1 cellular context compared by ENCODE assay signal in genomic region chr1:148334339-148335130, GRCh38.
TF ChIP-seq lines count a peak whose summit lies in the region.

No MANE protein-coding gene starts in this region.

TF ChIP-seq in WTC11, 78 proteins besides CTCF, POLR2A, EP300 and RAD21 (continued from another document and continues in another):
- TF ChIP-seq MLX (CRISPR knock-in tag; IDR thresholded peaks at IDR 0.05) (0 out of 2 replicates have a peak, but pooled peaks have one; percentile 28), ERG (CRISPR knock-in tag; IDR thresholded peaks at IDR 0.05) (peak; percentile 98), ZNF671 (CRISPR knock-in tag; IDR thresholded peaks at IDR 0.05) (peak; percentile 97), NR2C2 (CRISPR knock-in tag; IDR thresholded peaks at IDR 0.05) (peak; percentile 53; the same call in 1 of the 2 replicates), NFE2L1 (CRISPR knock-in tag; IDR thresholded peaks at IDR 0.05) (peak; percentile 88), ZNF138 (CRISPR knock-in tag; conservative IDR thresholded peaks at IDR 0.05) (no peak), ZNF512 (CRISPR knock-in tag; IDR thresholded peaks at IDR 0.05; ENCODE audit: borderline replicate concordance) (peak; percentile 84; the same call in 1 of the 2 replicates), CREM (CRISPR knock-in tag; IDR thresholded peaks at IDR 0.05) (peak; percentile 89), ZNF425 (CRISPR knock-in tag; conservative IDR thresholded peaks at IDR 0.05) (peak; percentile 96), ARID4B (CRISPR knock-in tag; IDR thresholded peaks at IDR 0.05; ENCODE audit: borderline replicate concordance) (peak; percentile 87), MYBL2 (CRISPR knock-in tag; IDR thresholded peaks at IDR 0.05) (peak; percentile 95; the same call in 1 of the 2 replicates), ZSCAN18 (CRISPR knock-in tag; IDR thresholded peaks at IDR 0.05) (no peak), ZNF423 (CRISPR knock-in tag; IDR thresholded peaks at IDR 0.05) (no peak), ATF3 (CRISPR knock-in tag; conservative IDR thresholded peaks at IDR 0.05) (0 out of 2 replicates have a peak, but pooled peaks have one; percentile 58), SMAD3 (CRISPR knock-in tag; IDR thresholded peaks at IDR 0.05; ENCODE audit: borderline replicate concordance) (peak; percentile 92), ATF2 (CRISPR knock-in tag; IDR thresholded peaks at IDR 0.05; ENCODE audit: borderline replicate concordance, low read depth) (peak; percentile 62; the same call in 1 of the 2 replicates), HMGXB4 (CRISPR knock-in tag; IDR thresholded peaks at IDR 0.05) (peak; percentile 84), GTF2I (CRISPR knock-in tag; conservative IDR thresholded peaks at IDR 0.05) (no peak), ZBTB43 (CRISPR knock-in tag; IDR thresholded peaks at IDR 0.05) (peak; percentile 97), IRF2 (CRISPR knock-in tag; IDR thresholded peaks at IDR 0.05; ENCODE audit: borderline replicate concordance, low read depth) (no peak), JUN (CRISPR knock-in tag; IDR thresholded peaks at IDR 0.05) (peak; percentile 78; the same call in 1 of the 2 replicates), ZNF232 (CRISPR knock-in tag; IDR thresholded peaks at IDR 0.05) (peak; percentile 84; the same call in 1 of the 2 replicates), GRHL2 (CRISPR knock-in tag; IDR thresholded peaks at IDR 0.05; ENCODE audit: insufficient replicate concordance, severe bottlenecking) (no peak), ZNF317 (CRISPR knock-in tag; IDR thresholded peaks at IDR 0.05; ENCODE audit: borderline replicate concordance, low read depth) (peak; percentile 58; the same call in 1 of the 2 replicates), TCF7 (CRISPR knock-in tag; IDR thresholded peaks at IDR 0.05; ENCODE audit: low read depth) (peak; percentile 87; the same call in 1 of the 2 replicates), ETV6 (CRISPR knock-in tag; IDR thresholded peaks at IDR 0.05) (peak; percentile 73), ZNF263 (CRISPR knock-in tag; IDR thresholded peaks at IDR 0.05; ENCODE audit: low read depth) (no peak), SP1 (CRISPR knock-in tag; conservative IDR thresholded peaks at IDR 0.05) (peak; percentile 88), CDX4 (CRISPR knock-in tag; IDR thresholded peaks at IDR 0.05; ENCODE audit: borderline replicate concordance) (no peak), CREB1 (CRISPR knock-in tag; IDR thresholded peaks at IDR 0.05) (peak; percentile 92), PRRX2 (CRISPR knock-in tag; IDR thresholded peaks at IDR 0.05) (peak; percentile 98), FOXP4 (CRISPR knock-in tag; IDR thresholded peaks at IDR 0.05) (no peak), ZNF416 (CRISPR knock-in tag; IDR thresholded peaks at IDR 0.05) (peak; percentile 97), USF1 (CRISPR knock-in tag; IDR thresholded peaks at IDR 0.05) (peak; percentile 77; the same call in 1 of the 2 replicates), SOX15 (CRISPR knock-in tag; IDR thresholded peaks at IDR 0.05) (0 out of 2 replicates have a peak, but pooled peaks have one; percentile 7)
